1 cellular context compared by ENCODE assay signal in genomic region chr3:53009826-53010539, GRCh38.
TF ChIP-seq lines count a peak whose summit lies in the region.

No MANE protein-coding gene starts in this region.

TF ChIP-seq in GM23338, 12 proteins besides CTCF, POLR2A, EP300 and RAD21 (continued from another document):
- no peak for TF ChIP-seq ZNF462 (CRISPR knock-in tag; IDR thresholded peaks at IDR 0.05)
- no peak for TF ChIP-seq NANOG (IDR thresholded peaks at IDR 0.05; ENCODE audit: borderline replicate concordance)
- no peak for TF ChIP-seq STAT1 (IDR thresholded peaks at IDR 0.05; ENCODE audit: unreplicated experiment)
- no peak for TF ChIP-seq JUNB (IDR thresholded peaks at IDR 0.05; ENCODE audit: unreplicated experiment)
- no peak for TF ChIP-seq EZH2phosphoT487 (IDR thresholded peaks at IDR 0.05; ENCODE audit: unreplicated experiment)
- TF ChIP-seq ETS1 (IDR thresholded peaks at IDR 0.05), result no peak
TF ChIP-seq in GM23338: peak in this region for 0.
